1 cellular context compared by ENCODE assay signal in genomic region chr12:6178981-6179761, GRCh38.
TF ChIP-seq lines count a peak whose summit lies in the region.

No MANE protein-coding gene starts in this region.

TF ChIP-seq in GM23338, 12 proteins besides CTCF, POLR2A, EP300 and RAD21 (continued from another document):
- TF ChIP-seq, protein P1, sequence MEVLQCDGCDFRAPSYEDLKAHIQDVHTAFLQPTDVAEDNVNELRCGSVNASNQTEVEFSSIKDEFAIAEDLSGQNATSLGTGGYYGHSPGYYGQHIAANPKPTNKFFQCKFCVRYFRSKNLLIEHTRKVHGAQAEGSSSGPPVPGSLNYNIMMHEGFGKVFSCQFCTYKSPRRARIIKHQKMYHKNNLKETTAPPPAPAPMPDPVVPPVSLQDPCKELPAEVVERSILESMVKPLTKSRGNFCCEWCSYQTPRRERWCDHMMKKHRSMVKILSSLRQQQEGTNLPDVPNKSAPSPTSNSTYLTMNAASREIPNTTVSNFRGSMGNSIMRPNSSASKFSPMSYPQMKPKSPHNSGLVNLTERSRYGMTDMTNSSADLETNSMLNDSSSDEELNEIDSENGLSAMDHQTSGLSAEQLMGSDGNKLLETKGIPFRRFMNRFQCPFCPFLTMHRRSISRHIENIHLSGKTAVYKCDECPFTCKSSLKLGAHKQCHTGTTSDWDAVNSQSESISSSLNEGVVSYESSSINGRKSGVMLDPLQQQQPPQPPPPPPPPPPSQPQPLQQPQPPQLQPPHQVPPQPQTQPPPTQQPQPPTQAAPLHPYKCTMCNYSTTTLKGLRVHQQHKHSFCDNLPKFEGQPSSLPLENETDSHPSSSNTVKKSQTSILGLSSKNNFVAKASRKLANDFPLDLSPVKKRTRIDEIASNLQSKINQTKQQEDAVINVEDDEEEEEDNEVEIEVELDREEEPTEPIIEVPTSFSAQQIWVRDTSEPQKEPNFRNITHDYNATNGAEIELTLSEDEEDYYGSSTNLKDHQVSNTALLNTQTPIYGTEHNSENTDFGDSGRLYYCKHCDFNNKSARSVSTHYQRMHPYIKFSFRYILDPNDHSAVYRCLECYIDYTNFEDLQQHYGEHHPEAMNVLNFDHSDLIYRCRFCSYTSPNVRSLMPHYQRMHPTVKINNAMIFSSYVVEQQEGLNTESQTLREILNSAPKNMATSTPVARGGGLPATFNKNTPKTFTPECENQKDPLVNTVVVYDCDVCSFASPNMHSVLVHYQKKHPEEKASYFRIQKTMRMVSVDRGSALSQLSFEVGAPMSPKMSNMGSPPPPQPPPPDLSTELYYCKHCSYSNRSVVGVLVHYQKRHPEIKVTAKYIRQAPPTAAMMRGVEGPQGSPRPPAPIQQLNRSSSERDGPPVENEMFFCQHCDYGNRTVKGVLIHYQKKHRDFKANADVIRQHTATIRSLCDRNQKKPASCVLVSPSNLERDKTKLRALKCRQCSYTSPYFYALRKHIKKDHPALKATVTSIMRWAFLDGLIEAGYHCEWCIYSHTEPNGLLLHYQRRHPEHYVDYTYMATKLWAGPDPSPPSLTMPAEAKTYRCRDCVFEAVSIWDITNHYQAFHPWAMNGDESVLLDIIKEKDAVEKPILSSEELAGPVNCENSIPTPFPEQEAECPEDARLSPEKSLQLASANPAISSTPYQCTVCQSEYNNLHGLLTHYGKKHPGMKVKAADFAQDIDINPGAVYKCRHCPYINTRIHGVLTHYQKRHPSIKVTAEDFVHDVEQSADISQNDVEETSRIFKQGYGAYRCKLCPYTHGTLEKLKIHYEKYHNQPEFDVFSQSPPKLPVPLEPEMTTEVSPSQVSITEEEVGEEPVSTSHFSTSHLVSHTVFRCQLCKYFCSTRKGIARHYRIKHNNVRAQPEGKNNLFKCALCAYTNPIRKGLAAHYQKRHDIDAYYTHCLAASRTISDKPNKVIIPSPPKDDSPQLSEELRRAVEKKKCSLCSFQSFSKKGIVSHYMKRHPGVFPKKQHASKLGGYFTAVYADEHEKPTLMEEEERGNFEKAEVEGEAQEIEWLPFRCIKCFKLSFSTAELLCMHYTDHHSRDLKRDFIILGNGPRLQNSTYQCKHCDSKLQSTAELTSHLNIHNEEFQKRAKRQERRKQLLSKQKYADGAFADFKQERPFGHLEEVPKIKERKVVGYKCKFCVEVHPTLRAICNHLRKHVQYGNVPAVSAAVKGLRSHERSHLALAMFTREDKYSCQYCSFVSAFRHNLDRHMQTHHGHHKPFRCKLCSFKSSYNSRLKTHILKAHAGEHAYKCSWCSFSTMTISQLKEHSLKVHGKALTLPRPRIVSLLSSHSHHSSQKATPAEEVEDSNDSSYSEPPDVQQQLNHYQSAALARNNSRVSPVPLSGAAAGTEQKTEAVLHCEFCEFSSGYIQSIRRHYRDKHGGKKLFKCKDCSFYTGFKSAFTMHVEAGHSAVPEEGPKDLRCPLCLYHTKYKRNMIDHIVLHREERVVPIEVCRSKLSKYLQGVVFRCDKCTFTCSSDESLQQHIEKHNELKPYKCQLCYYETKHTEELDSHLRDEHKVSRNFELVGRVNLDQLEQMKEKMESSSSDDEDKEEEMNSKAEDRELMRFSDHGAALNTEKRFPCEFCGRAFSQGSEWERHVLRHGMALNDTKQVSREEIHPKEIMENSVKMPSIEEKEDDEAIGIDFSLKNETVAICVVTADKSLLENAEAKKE (CRISPR knock-in tag; IDR thresholded peaks at IDR 0.05), result no peak
- TF ChIP-seq JUNB (IDR thresholded peaks at IDR 0.05; ENCODE audit: unreplicated experiment) (no peak), POLR2AphosphoS5 (IDR thresholded peaks at IDR 0.05; ENCODE audit: low read depth) (no peak), STAT1 (IDR thresholded peaks at IDR 0.05; ENCODE audit: unreplicated experiment) (no peak)
- TF ChIP-seq, protein P2, sequence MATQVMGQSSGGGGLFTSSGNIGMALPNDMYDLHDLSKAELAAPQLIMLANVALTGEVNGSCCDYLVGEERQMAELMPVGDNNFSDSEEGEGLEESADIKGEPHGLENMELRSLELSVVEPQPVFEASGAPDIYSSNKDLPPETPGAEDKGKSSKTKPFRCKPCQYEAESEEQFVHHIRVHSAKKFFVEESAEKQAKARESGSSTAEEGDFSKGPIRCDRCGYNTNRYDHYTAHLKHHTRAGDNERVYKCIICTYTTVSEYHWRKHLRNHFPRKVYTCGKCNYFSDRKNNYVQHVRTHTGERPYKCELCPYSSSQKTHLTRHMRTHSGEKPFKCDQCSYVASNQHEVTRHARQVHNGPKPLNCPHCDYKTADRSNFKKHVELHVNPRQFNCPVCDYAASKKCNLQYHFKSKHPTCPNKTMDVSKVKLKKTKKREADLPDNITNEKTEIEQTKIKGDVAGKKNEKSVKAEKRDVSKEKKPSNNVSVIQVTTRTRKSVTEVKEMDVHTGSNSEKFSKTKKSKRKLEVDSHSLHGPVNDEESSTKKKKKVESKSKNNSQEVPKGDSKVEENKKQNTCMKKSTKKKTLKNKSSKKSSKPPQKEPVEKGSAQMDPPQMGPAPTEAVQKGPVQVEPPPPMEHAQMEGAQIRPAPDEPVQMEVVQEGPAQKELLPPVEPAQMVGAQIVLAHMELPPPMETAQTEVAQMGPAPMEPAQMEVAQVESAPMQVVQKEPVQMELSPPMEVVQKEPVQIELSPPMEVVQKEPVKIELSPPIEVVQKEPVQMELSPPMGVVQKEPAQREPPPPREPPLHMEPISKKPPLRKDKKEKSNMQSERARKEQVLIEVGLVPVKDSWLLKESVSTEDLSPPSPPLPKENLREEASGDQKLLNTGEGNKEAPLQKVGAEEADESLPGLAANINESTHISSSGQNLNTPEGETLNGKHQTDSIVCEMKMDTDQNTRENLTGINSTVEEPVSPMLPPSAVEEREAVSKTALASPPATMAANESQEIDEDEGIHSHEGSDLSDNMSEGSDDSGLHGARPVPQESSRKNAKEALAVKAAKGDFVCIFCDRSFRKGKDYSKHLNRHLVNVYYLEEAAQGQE (IDR thresholded peaks at IDR 0.05; ENCODE audit: unreplicated experiment), result no peak
TF ChIP-seq in GM23338: peak in this region for 0.
